8 cellular contexts compared by ENCODE assay signal in the genomic region with DNA sequence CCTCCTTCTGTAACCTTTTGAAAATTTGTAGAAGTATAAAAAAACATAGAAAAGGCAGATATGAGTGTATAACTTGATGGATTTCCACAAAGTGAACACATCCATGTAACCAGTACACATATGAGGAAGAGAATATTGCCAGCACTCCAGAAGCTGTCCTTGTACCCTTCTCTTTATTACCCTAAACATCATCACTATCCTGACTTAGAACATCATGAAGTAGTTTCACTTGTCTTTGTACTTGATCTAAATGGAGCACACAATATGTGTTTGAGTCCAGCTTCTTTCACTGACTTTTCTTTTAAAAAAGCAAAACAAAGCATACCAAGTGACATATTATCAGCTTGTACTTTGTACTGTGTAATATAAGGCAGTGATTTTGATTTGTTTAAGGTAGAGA.
DNase-seq lines count a peak whose midpoint lies in the region; ATAC-seq lines count a peak whose summit lies in the region.

No MANE protein-coding gene starts in this region.

- ATAC-seq in GM18498 (IDR thresholded peaks at IDR 0.05; ENCODE audit: unreplicated experiment), result peak; percentile 56
- peak; percentile 54 for ATAC-seq in GM21360 (IDR thresholded peaks at IDR 0.05; ENCODE audit: unreplicated experiment)
- peak; percentile 42 for ATAC-seq in HG03342 (IDR thresholded peaks at IDR 0.05; ENCODE audit: unreplicated experiment)
- peak; percentile 29 for ATAC-seq in effector memory CD8-positive, alpha-beta T cell (replicated peaks)

- no peaks in the 10 kb centered on the region for H3K27me3 Mint-ChIP-seq in effector memory CD8-positive, alpha-beta T cell

- no peak for DNase-seq in effector memory CD8-positive, alpha-beta T cell
- DNase-seq in NCI-H345 treated with DMSO at 0.1 percent for 48 hours (lab: John Stamatoyannopoulos, UW; ENCODE audit: unreplicated experiment) (no peak), NCI-H69 (lab: John Stamatoyannopoulos, UW) (no peak), GM19238 (ENCODE audit: insufficient read length, low spot score) (no peak)
- no peak for DNase-seq in stimulated activated CD4-positive, alpha-beta T cell treated with anti-CD3 and anti-CD28 coated beads, Interleukin-2, amount 100 ng/mL, for 48 hours

- H3K4me3 Mint-ChIP-seq in effector memory CD8-positive, alpha-beta T cell, result peak overlapping the region; percentile 56 to 69

- peaks cover 3 to 16% of the 10 kb centered on the region in 2 donors for H3K4me1 Mint-ChIP-seq in effector memory CD8-positive, alpha-beta T cell (ENCODE audit: low read depth in 2 of 2)

- no peaks in the 10 kb centered on the region for H3K9me3 Mint-ChIP-seq in effector memory CD8-positive, alpha-beta T cell

- peaks cover 5% of the 10 kb centered on the region for H3K36me3 Mint-ChIP-seq in effector memory CD8-positive, alpha-beta T cell (ENCODE audit: insufficient read depth)

- peak overlapping the region; percentile 66 to 92 for H3K27ac Mint-ChIP-seq in effector memory CD8-positive, alpha-beta T cell
